ENCODE assay signal across 28 cellular contexts in genomic region chr6:7883381-7883780, GRCh38.
"Had no signal": no experiment of that assay in that cellular context is flagged by ENCODE, and none has a peak within 500 bp of the region (broad histone marks: within the 10 kb centered on the region; RNA-seq: fewer than 3 reads in every experiment).

No MANE protein-coding gene starts in this region.

- ATAC-seq: activated CD4-positive, alpha-beta T cell treated with anti-CD3 and anti-CD28 coated beads for 36 hours; activated CD8-positive, alpha-beta memory T cell treated with anti-CD3 and anti-CD28 coated beads, Interleukin-2, amount 10 ng/mL, durations not matched to agents 7 days and 5 days; activated CD8-positive, alpha-beta T cell treated with anti-CD3 and anti-CD28 coated beads, Interleukin-2, amount 10 ng/mL, durations not matched to agents 7 days and 5 days; activated naive CD4-positive, alpha-beta T cell treated with anti-CD3 and anti-CD28 coated beads, Interleukin-2, amount 50 U/mL, for 72 hours; esophagus mucosa had no signal

- H3K4me1 ChIP-seq: ascending aorta, breast epithelium, colonic mucosa had no signal

- H3K27me3 Mint-ChIP-seq: activated CD4-positive, alpha-beta memory T cell treated with anti-CD3 and anti-CD28 coated beads for 36 hours; activated CD4-positive, alpha-beta T cell treated with anti-CD3 and anti-CD28 coated beads for 36 hours; activated CD4-positive, alpha-beta T cell treated with anti-CD3 and anti-CD28 coated beads, Interleukin-2, amount 10 ng/mL, durations not matched to agents 24 days and 14 days; activated CD8-positive, alpha-beta memory T cell treated with anti-CD3 and anti-CD28 coated beads, Interleukin-2, amount 10 ng/mL, durations not matched to agents 7 days and 5 days; activated naive CD4-positive, alpha-beta T cell treated with anti-CD3 and anti-CD28 coated beads, Interleukin-2, amount 10 ng/mL, durations not matched to agents 7 days and 5 days; activated naive CD8-positive, alpha-beta T cell treated with anti-CD3 and anti-CD28 coated beads, Interleukin-2, amount 10 ng/mL, durations not matched to agents 7 days and 5 days; brain had no signal

- DNase-seq: activated CD4-positive, alpha-beta memory T cell treated with anti-CD3 and anti-CD28 coated beads for 36 hours; activated CD4-positive, alpha-beta T cell treated with anti-CD3 and anti-CD28 coated beads for 36 hours; activated CD4-positive, alpha-beta T cell treated with anti-CD3 and anti-CD28 coated beads, Interleukin-2, amount 10 ng/mL, durations not matched to agents 24 days and 14 days; activated CD4-positive, CD25-positive, alpha-beta regulatory T cell; activated CD4-positive, CD25-positive, alpha-beta regulatory T cell treated with anti-CD3 and anti-CD28 coated beads, Interleukin-2, amount 50 U/mL, for 72 hours; activated CD8-positive, alpha-beta memory T cell treated with anti-CD3 and anti-CD28 coated beads, Interleukin-2, amount 10 ng/mL, durations not matched to agents 7 days and 5 days; activated CD8-positive, alpha-beta memory T cell treated with anti-CD3 and anti-CD28 coated beads, Interleukin-2, amount 50 U/mL, for 4 hours; activated CD8-positive, alpha-beta T cell treated with anti-CD3 and anti-CD28 coated beads, Interleukin-2, amount 10 ng/mL, durations not matched to agents 7 days and 5 days; activated gamma-delta T cell; activated naive CD4-positive, alpha-beta T cell; activated naive CD4-positive, alpha-beta T cell treated with anti-CD3 and anti-CD28 coated beads, Interleukin-2, amount 10 ng/mL, durations not matched to agents 7 days and 5 days; activated naive CD8-positive, alpha-beta T cell treated with anti-CD3 and anti-CD28 coated beads, Interleukin-2, amount 10 ng/mL, durations not matched to agents 7 days and 5 days; activated T-cell treated with anti-CD3 and anti-CD28 coated beads, Interleukin-2, amount 50 U/mL, for 1 hour; activated T-cell treated with anti-CD3 and anti-CD28 coated beads, Interleukin-2, amount 50 U/mL, for 48 hours; central memory CD4-positive, alpha-beta T cell; cerebellar nuclear complex; colonic mucosa; effector CD8-positive, alpha-beta T cell; foreskin fibroblast; head of caudate nucleus; T-helper 2 cell had no signal

- H3K27ac Mint-ChIP-seq: activated CD4-positive, alpha-beta memory T cell treated with anti-CD3 and anti-CD28 coated beads for 36 hours; activated CD4-positive, alpha-beta T cell treated with anti-CD3 and anti-CD28 coated beads for 36 hours; activated CD4-positive, alpha-beta T cell treated with anti-CD3 and anti-CD28 coated beads, Interleukin-2, amount 10 ng/mL, durations not matched to agents 24 days and 14 days; activated CD8-positive, alpha-beta memory T cell treated with anti-CD3 and anti-CD28 coated beads, Interleukin-2, amount 10 ng/mL, durations not matched to agents 7 days and 5 days; activated CD8-positive, alpha-beta T cell treated with anti-CD3 and anti-CD28 coated beads, Interleukin-2, amount 10 ng/mL, durations not matched to agents 7 days and 5 days; activated naive CD4-positive, alpha-beta T cell treated with anti-CD3 and anti-CD28 coated beads, Interleukin-2, amount 10 ng/mL, durations not matched to agents 7 days and 5 days; activated naive CD8-positive, alpha-beta T cell treated with anti-CD3 and anti-CD28 coated beads, Interleukin-2, amount 10 ng/mL, durations not matched to agents 7 days and 5 days; activated T-helper 1 cell treated with anti-CD3 and anti-CD28 coated beads, Interleukin-12 subunit alpha, Interleukin-12 subunit beta, Interleukin-2, Interleukin-4 antibody, amounts not matched to agents 30 ng/mL and 10 ng/mL and 1 ng/mL, durations not matched to agents 14 hours and 24 hours and 36 hours; brain had no signal

- H3K4me1 Mint-ChIP-seq: activated CD4-positive, alpha-beta T cell treated with anti-CD3 and anti-CD28 coated beads for 36 hours; activated CD4-positive, alpha-beta T cell treated with anti-CD3 and anti-CD28 coated beads, Interleukin-2, amount 10 ng/mL, durations not matched to agents 24 days and 14 days; activated CD8-positive, alpha-beta memory T cell treated with anti-CD3 and anti-CD28 coated beads, Interleukin-2, amount 10 ng/mL, durations not matched to agents 7 days and 5 days; activated naive CD4-positive, alpha-beta T cell treated with anti-CD3 and anti-CD28 coated beads, Interleukin-2, amount 10 ng/mL, durations not matched to agents 7 days and 5 days; activated naive CD8-positive, alpha-beta T cell treated with anti-CD3 and anti-CD28 coated beads, Interleukin-2, amount 10 ng/mL, durations not matched to agents 7 days and 5 days; brain had no signal

- H3K9me3 Mint-ChIP-seq: activated CD4-positive, alpha-beta memory T cell treated with anti-CD3 and anti-CD28 coated beads for 36 hours; activated CD4-positive, alpha-beta T cell treated with anti-CD3 and anti-CD28 coated beads, Interleukin-2, amount 10 ng/mL, durations not matched to agents 24 days and 14 days; activated naive CD4-positive, alpha-beta T cell treated with anti-CD3 and anti-CD28 coated beads, Interleukin-2, amount 10 ng/mL, durations not matched to agents 7 days and 5 days; activated naive CD4-positive, alpha-beta T cell treated with anti-CD3 and anti-CD28 coated beads, Interleukin-2, amount 50 U/mL, for 72 hours; activated naive CD8-positive, alpha-beta T cell treated with anti-CD3 and anti-CD28 coated beads, Interleukin-2, amount 10 ng/mL, durations not matched to agents 7 days and 5 days; activated T-helper 1 cell treated with anti-CD3 and anti-CD28 coated beads, Interleukin-12 subunit alpha, Interleukin-12 subunit beta, Interleukin-2, Interleukin-4 antibody, amounts not matched to agents 30 ng/mL and 10 ng/mL and 1 ng/mL, durations not matched to agents 14 hours and 24 hours and 36 hours; brain had no signal

- H3K4me3 ChIP-seq: ascending aorta, breast epithelium, cardiac muscle cell, colonic mucosa had no signal

- H3K27ac ChIP-seq: ascending aorta, breast epithelium, cardiac muscle cell, colonic mucosa had no signal

- H3K4me3 Mint-ChIP-seq: activated CD4-positive, alpha-beta memory T cell treated with anti-CD3 and anti-CD28 coated beads for 36 hours; activated CD4-positive, alpha-beta T cell treated with anti-CD3 and anti-CD28 coated beads for 36 hours; activated CD4-positive, alpha-beta T cell treated with anti-CD3 and anti-CD28 coated beads, Interleukin-2, amount 10 ng/mL, durations not matched to agents 24 days and 14 days; activated CD8-positive, alpha-beta memory T cell treated with anti-CD3 and anti-CD28 coated beads, Interleukin-2, amount 10 ng/mL, durations not matched to agents 7 days and 5 days; activated CD8-positive, alpha-beta T cell treated with anti-CD3 and anti-CD28 coated beads, Interleukin-2, amount 10 ng/mL, durations not matched to agents 7 days and 5 days; activated naive CD4-positive, alpha-beta T cell treated with anti-CD3 and anti-CD28 coated beads, Interleukin-2, amount 10 ng/mL, durations not matched to agents 7 days and 5 days; activated naive CD8-positive, alpha-beta T cell treated with anti-CD3 and anti-CD28 coated beads, Interleukin-2, amount 10 ng/mL, durations not matched to agents 7 days and 5 days; activated T-helper 1 cell treated with anti-CD3 and anti-CD28 coated beads, Interleukin-12 subunit alpha, Interleukin-12 subunit beta, Interleukin-2, Interleukin-4 antibody, amounts not matched to agents 30 ng/mL and 10 ng/mL and 1 ng/mL, durations not matched to agents 14 hours and 24 hours and 36 hours; brain had no signal

- H3K9me3 ChIP-seq: ascending aorta, breast epithelium, colonic mucosa had no signal

- H3K27me3 ChIP-seq: ascending aorta, breast epithelium, cardiac muscle cell, colonic mucosa had no signal
